Comparison of ENCODE assay signal across 8 cellular contexts in the genomic region with DNA sequence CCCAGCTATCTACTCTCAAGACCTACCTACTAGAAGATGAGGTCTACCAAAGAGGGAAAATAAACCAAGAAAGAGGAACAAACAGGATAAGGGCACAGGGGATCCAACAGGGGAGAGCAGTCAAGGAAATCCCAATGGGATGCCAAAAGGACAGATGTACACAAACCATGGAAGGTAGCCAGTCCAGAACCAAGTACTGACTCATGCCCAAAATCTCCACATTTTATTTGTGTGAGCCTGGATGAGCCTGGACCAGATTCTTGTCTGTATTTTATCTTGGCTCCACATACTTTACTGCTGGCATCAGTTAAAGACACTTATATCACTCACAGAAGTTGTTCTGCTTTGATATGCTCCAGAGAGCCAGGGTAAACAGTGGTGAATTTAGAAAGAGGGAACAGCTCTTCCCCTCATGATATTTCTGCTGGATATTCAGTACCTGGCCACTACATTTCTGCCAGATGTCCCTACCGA. TPM values are rescaled to one million over a fixed set of nuclear protein-coding genes. Genes with fewer than 3 reads are reported as not detected.
DNase-seq lines count a peak whose midpoint lies in the region; ATAC-seq, FAIRE-seq and TF ChIP-seq lines count a peak whose summit lies in the region.
"Not testable (repeated sequence)": the region's sequence is repeated elsewhere in the genome, so short reads cannot be mapped to it uniquely, and the experiment has no call there.

No MANE protein-coding gene starts in this region.

- H3K79me2 ChIP-seq in ACC112 (ENCODE audit: control insufficient read depth, insufficient read depth, low read length, unreplicated experiment): not testable (repeated sequence)

- not testable (repeated sequence) for H3K9me3 ChIP-seq in left lung

- TF ChIP-seq CTCF in brain microvascular endothelial cell (IDR thresholded peaks at IDR 0.05; ENCODE audit: low read depth, low read length, missing control alignments); fibroblast of mammary gland (conservative IDR thresholded peaks at IDR 0.05; ENCODE audit: control insufficient read depth, insufficient read depth, low read depth, low read length); left lung (IDR thresholded peaks at IDR 0.05): not testable (repeated sequence)

- H3K4me1 ChIP-seq in ACC112 (ENCODE audit: control insufficient read depth, insufficient read depth, low read length, unreplicated experiment): peaks cover 29% of the 10 kb centered on the region
- H3K4me1 ChIP-seq in left lung: peaks cover 0 to 12% of the 10 kb centered on the region in 2 donors

- H3K27me3 ChIP-seq in ACC112 (ENCODE audit: insufficient read depth, low read length); brain microvascular endothelial cell (replicated peaks); left lung: not testable (repeated sequence)

- H2AFZ ChIP-seq in ACC112 (ENCODE audit: low read length, unreplicated experiment): not testable (repeated sequence)

- peak overlapping the region; percentile 51 for H3K4me3 ChIP-seq in ACC112 (ENCODE audit: low read depth, low read length)
- not testable (repeated sequence) for H3K4me3 ChIP-seq in brain microvascular endothelial cell (ENCODE audit: low read depth, low read length); fibroblast of mammary gland (ENCODE audit: control insufficient read depth, low read depth, low read length); left lung; skeletal muscle cell (ENCODE audit: low read depth, low read length)

- not testable (repeated sequence) for H3K36me3 ChIP-seq in ACC112 (ENCODE audit: insufficient read depth, low read length); brain microvascular endothelial cell (replicated peaks); left lung

- FAIRE-seq in RCC 7860 (lab: Jason Lieb, UNC): not testable (repeated sequence)

- H3K27ac ChIP-seq in ACC112 (ENCODE audit: low read depth, low read length) (peak overlapping the region; percentile 99), brain microvascular endothelial cell (peak overlapping the region; percentile 97), left lung (peak overlapping the region; percentile 57 to 69)

- peak; percentile 55 for DNase-seq in ELR (ENCODE audit: low read depth)
- peak; percentile 76 for DNase-seq in RCC 7860 (ENCODE audit: low spot score)
- peak; percentile 79 for DNase-seq in brain microvascular endothelial cell
- DNase-seq in fibroblast of mammary gland (ENCODE audit: low read depth): peak; percentile 73
- DNase-seq in left lung: not testable (repeated sequence)
- DNase-seq in skeletal muscle cell (ENCODE audit: low read depth): peak; percentile 41

- intact Hi-C loops in left lung (cut with DNase I): not testable (repeated sequence)

- in situ Hi-C loops in brain microvascular endothelial cell (cut with HindIII; ENCODE audit: low pct_ligation_motif_present, low sequenced_read_pairs): not testable (repeated sequence)

- peak; percentile 3 for ATAC-seq in HG03432 (IDR thresholded peaks at IDR 0.05; ENCODE audit: unreplicated experiment)
- peak; percentile 53 for ATAC-seq in left lung

RNA-seq across cellular contexts. Expression of gene DPY19L1, which starts 34.1 kb away (rescaled TPM):
- total RNA-seq in left lung: 10 to 100 TPM; 58.9 to 72.9 TPM
